12 cellular contexts compared by ENCODE assay signal in the genomic region with DNA sequence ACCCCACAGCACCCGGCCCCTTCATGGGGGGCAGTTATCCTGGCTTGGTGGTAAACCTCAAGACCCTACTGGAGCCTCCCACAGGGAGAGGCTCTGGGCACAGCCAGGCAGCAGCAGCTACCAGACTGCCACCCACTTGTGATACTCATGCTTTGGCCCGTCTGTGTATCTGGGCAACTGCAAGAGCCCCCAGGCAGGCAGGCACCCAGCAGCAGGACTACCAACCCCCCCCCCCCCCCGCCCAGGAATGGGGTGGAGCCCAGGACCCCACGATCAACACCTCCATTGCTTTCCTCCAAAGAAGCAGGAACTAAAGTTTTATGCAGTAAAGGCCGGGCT. TPM values are rescaled to one million over a fixed set of nuclear protein-coding genes. Genes with fewer than 3 reads are reported as not detected.
DNase-seq lines count a peak whose midpoint lies in the region; ATAC-seq and TF ChIP-seq lines count a peak whose summit lies in the region.
"Had no signal": no experiment of that assay in that cellular context is flagged by ENCODE, and none has a peak within 500 bp of the region (broad histone marks: within the 10 kb centered on the region; RNA-seq: fewer than 3 reads in every experiment).

No MANE protein-coding gene starts in this region.

- DNase-seq in stimulated activated naive CD8-positive, alpha-beta T cell treated with anti-CD3 and anti-CD28 coated beads, Interleukin-15, Interleukin-2, amounts not matched to agents 100 U/mL and 50 U/mL, for 24 hours = no peak
- DNase-seq in vagina (ENCODE audit: extremely low spot score in 2 of 2) (peak in 1 of 2 donors; percentile 87), retina (no peak)
- DNase-seq: activated naive CD4-positive, alpha-beta T cell treated with Interleukin-2 at 50 U/mL for 16 hours; GOT3; NCI-H146; stimulated activated naive CD4-positive, alpha-beta T cell treated with Interleukin-2 at 50 U/mL for 16 hours had no signal

- TF ChIP-seq POLR2A in vagina (IDR thresholded peaks at IDR 0.05) = no peak

- H3K27me3 ChIP-seq in mononuclear cell (ENCODE audit: insufficient read depth, low read length) (no peaks in the 10 kb centered on the region), vagina (no peaks in the 10 kb centered on the region)

- H3K4me3 ChIP-seq in mononuclear cell (ENCODE audit: low read length) = peak overlapping the region; percentile 76
- H3K4me3 ChIP-seq in vagina = no peak overlapping the region

- H3K27ac ChIP-seq in vagina = peak overlapping the region; percentile 77

- H3K9me3 Mint-ChIP-seq in stimulated activated naive CD8-positive, alpha-beta T cell treated with anti-CD3 and anti-CD28 coated beads, Interleukin-15, Interleukin-2, amounts not matched to agents 100 ng/mL and 50 ng/mL, for 24 hours = no peaks in the 10 kb centered on the region
- H3K9me3 Mint-ChIP-seq in activated naive CD8-positive, alpha-beta T cell (ENCODE audit: low read depth) = no peaks in the 10 kb centered on the region

- peaks cover 3% of the 10 kb centered on the region for H3K27me3 Mint-ChIP-seq in stimulated activated naive CD8-positive, alpha-beta T cell treated with anti-CD3 and anti-CD28 coated beads, Interleukin-15, Interleukin-2, amounts not matched to agents 100 ng/mL and 50 ng/mL, for 24 hours
- no peaks in the 10 kb centered on the region for H3K27me3 Mint-ChIP-seq in activated naive CD8-positive, alpha-beta T cell

- H3K27ac Mint-ChIP-seq in stimulated activated naive CD8-positive, alpha-beta T cell treated with anti-CD3 and anti-CD28 coated beads, Interleukin-15, Interleukin-2, amounts not matched to agents 100 ng/mL and 50 ng/mL, for 24 hours = no peak overlapping the region
- H3K27ac Mint-ChIP-seq in activated naive CD8-positive, alpha-beta T cell = no peak overlapping the region

- peak overlapping the region; percentile 71 for H3K4me3 Mint-ChIP-seq in stimulated activated naive CD8-positive, alpha-beta T cell treated with anti-CD3 and anti-CD28 coated beads, Interleukin-15, Interleukin-2, amounts not matched to agents 100 ng/mL and 50 ng/mL, for 24 hours
- H3K4me3 Mint-ChIP-seq in activated naive CD8-positive, alpha-beta T cell = peak overlapping the region; percentile 91

- H3K36me3 Mint-ChIP-seq in stimulated activated naive CD8-positive, alpha-beta T cell treated with anti-CD3 and anti-CD28 coated beads, Interleukin-15, Interleukin-2, amounts not matched to agents 100 ng/mL and 50 ng/mL, for 24 hours (ENCODE audit: low read depth) = peaks cover 18% of the 10 kb centered on the region
- peaks cover 4% of the 10 kb centered on the region for H3K36me3 Mint-ChIP-seq in activated naive CD8-positive, alpha-beta T cell

- no peak for ATAC-seq in stimulated activated naive CD8-positive, alpha-beta T cell treated with anti-CD3 and anti-CD28 coated beads, Interleukin-15, Interleukin-2, amounts not matched to agents 100 U/mL and 50 U/mL, for 24 hours
- ATAC-seq in GM21786 (IDR thresholded peaks at IDR 0.05; ENCODE audit: unreplicated experiment) = no peak
- no peak for ATAC-seq in HG02981 (IDR thresholded peaks at IDR 0.05; ENCODE audit: unreplicated experiment)

- intact Hi-C loops in vagina (cut with DNase I) = loop anchor here (5.0 kb wide), 1 partner anchor 49 kb away; a partner anchor contains a TSS

- H3K36me3 ChIP-seq in vagina = peaks cover 0 to under 1% of the 10 kb centered on the region in 2 donors

- H3K4me1 ChIP-seq in mononuclear cell (ENCODE audit: insufficient read depth, low read length) = peaks cover 73% of the 10 kb centered on the region
- H3K4me1 ChIP-seq in vagina = peaks cover 52% of the 10 kb centered on the region

- no peaks in the 10 kb centered on the region for H3K9me3 ChIP-seq in mononuclear cell (ENCODE audit: low read depth, low read length)
- no peaks in the 10 kb centered on the region for H3K9me3 ChIP-seq in vagina

- TF ChIP-seq CTCF in vagina (IDR thresholded peaks at IDR 0.05) = no peak

- peaks cover 54% of the 10 kb centered on the region for H3K4me1 Mint-ChIP-seq in stimulated activated naive CD8-positive, alpha-beta T cell treated with anti-CD3 and anti-CD28 coated beads, Interleukin-15, Interleukin-2, amounts not matched to agents 100 ng/mL and 50 ng/mL, for 24 hours (ENCODE audit: low read depth)
- peaks cover 35% of the 10 kb centered on the region for H3K4me1 Mint-ChIP-seq in activated naive CD8-positive, alpha-beta T cell (ENCODE audit: low read depth)

RNA-seq across cellular contexts. Expression of a gene that starts 0.9 kb away (rescaled TPM):
- total RNA-seq in mononuclear cell (20.5 TPM), vagina (11.5 TPM)

RNA-seq across cellular contexts. Expression of a gene that starts 13.0 kb away (rescaled TPM):
- 30.7 TPM for total RNA-seq in mononuclear cell
- total RNA-seq in vagina = 28.0 TPM

RNA-seq across cellular contexts. Expression of a gene that starts 14.5 kb away (rescaled TPM):
- 16.0 TPM for total RNA-seq in mononuclear cell
- 22.6 TPM for total RNA-seq in vagina

RNA-seq across cellular contexts. Expression of a gene that starts 46.6 kb away (rescaled TPM):
- total RNA-seq in mononuclear cell = 71.7 TPM
- total RNA-seq in vagina = 71.5 TPM

RNA-seq across cellular contexts. Expression of a gene that starts 46.7 kb away (rescaled TPM):
- total RNA-seq in mononuclear cell = 222 TPM
- total RNA-seq in vagina = 152 TPM
